In the genomic region with DNA sequence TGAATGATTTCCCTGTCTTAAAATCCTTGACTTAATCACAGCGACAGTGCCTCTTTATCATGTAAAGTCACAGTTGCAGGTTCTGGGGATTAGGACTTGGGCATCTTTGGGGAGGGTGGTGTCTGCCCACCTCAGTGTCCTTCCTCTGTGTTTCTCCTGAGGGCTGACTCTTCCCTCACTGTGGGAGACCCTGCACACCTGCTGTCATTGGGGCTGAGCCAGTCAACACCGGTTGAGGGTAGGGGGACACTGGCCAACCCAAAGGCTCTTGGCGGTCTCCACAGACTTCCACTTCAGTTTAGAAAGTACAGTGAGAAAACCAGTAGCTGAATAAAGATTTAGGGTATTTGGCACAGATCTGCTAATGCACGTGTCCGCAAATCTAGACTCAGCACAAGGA, we compare ENCODE assay signal across 34 cellular contexts. TPM values are rescaled to one million over a fixed set of nuclear protein-coding genes. Genes with fewer than 3 reads are reported as not detected.
"Had no signal": no experiment of that assay in that cellular context is flagged by ENCODE, and none has a peak within 500 bp of the region (broad histone marks: within the 10 kb centered on the region; RNA-seq: fewer than 3 reads in every experiment).

No MANE protein-coding gene starts in this region.

- H3K4me1 Mint-ChIP-seq: activated B cell treated with CpG ODN at 0.5 μM for 24 hours; activated CD4-positive, alpha-beta T cell treated with anti-CD3 and anti-CD28 coated beads, Interleukin-2, amount 10 ng/mL, durations not matched to agents 24 days and 14 days; activated CD8-positive, alpha-beta memory T cell treated with anti-CD3 and anti-CD28 coated beads, Interleukin-2, amount 10 ng/mL, durations not matched to agents 7 days and 5 days; activated naive CD8-positive, alpha-beta T cell treated with anti-CD3 and anti-CD28 coated beads for 36 hours had no signal

- ATAC-seq: activated CD8-positive, alpha-beta memory T cell treated with anti-CD3 and anti-CD28 coated beads, Interleukin-2, amount 10 ng/mL, durations not matched to agents 7 days and 5 days; activated CD8-positive, alpha-beta T cell treated with anti-CD3 and anti-CD28 coated beads for 36 hours; activated naive CD4-positive, alpha-beta T cell treated with anti-CD3 and anti-CD28 coated beads, Interleukin-2, amount 50 U/mL, for 72 hours; body of pancreas had no signal

- H3K27ac Mint-ChIP-seq: activated B cell treated with CpG ODN at 0.5 μM for 24 hours; activated CD4-positive, alpha-beta memory T cell treated with anti-CD3 and anti-CD28 coated beads for 36 hours; activated CD8-positive, alpha-beta memory T cell treated with anti-CD3 and anti-CD28 coated beads, Interleukin-2, amount 10 ng/mL, durations not matched to agents 7 days and 5 days; activated CD8-positive, alpha-beta T cell treated with anti-CD3 and anti-CD28 coated beads for 36 hours; activated naive CD4-positive, alpha-beta T cell treated with anti-CD3 and anti-CD28 coated beads for 36 hours; activated naive CD8-positive, alpha-beta T cell treated with anti-CD3 and anti-CD28 coated beads for 36 hours; activated T-cell treated with anti-CD3 and anti-CD28 coated beads, Interleukin-2, amount 50 U/mL, for 24 hours; activated T-helper 2 cell treated with anti-CD3 and anti-CD28 coated beads, Interferon-gamma antibody, Interleukin-2, Interleukin-4, amounts not matched to agents 10 μg/mL and 5 μg/mL and 100 μg/mL, durations not matched to agents 14 hours and 24 hours and 36 hours; T-helper 1 cell treated with Interleukin-12 subunit alpha and Interleukin-12 subunit beta and Interleukin-4 antibody, amounts not matched to agents 30 μg/mL and 1 μg/mL, for 36 hours; T-helper 2 cell treated with Interferon-gamma antibody and Interleukin-4, amounts not matched to agents 5 μg/mL and 100 μg/mL, for 36 hours had no signal

- H3K4me1 ChIP-seq: adrenal gland, breast epithelium had no signal

- H3K4me3 Mint-ChIP-seq: activated B cell treated with CpG ODN at 0.5 μM for 24 hours; activated CD4-positive, alpha-beta memory T cell treated with anti-CD3 and anti-CD28 coated beads for 36 hours; activated CD4-positive, alpha-beta T cell treated with anti-CD3 and anti-CD28 coated beads, Interleukin-2, amount 10 ng/mL, durations not matched to agents 24 days and 14 days; activated CD8-positive, alpha-beta memory T cell treated with anti-CD3 and anti-CD28 coated beads, Interleukin-2, amount 10 ng/mL, durations not matched to agents 7 days and 5 days; activated CD8-positive, alpha-beta T cell treated with anti-CD3 and anti-CD28 coated beads for 36 hours; activated naive CD4-positive, alpha-beta T cell treated with anti-CD3 and anti-CD28 coated beads for 36 hours; activated naive CD8-positive, alpha-beta T cell treated with anti-CD3 and anti-CD28 coated beads for 36 hours; activated T-cell treated with anti-CD3 and anti-CD28 coated beads, Interleukin-2, amount 50 U/mL, for 24 hours; T-helper 1 cell treated with Interleukin-12 subunit alpha and Interleukin-12 subunit beta and Interleukin-4 antibody, amounts not matched to agents 30 μg/mL and 1 μg/mL, for 36 hours; T-helper 2 cell treated with Interferon-gamma antibody and Interleukin-4, amounts not matched to agents 5 μg/mL and 100 μg/mL, for 36 hours had no signal

- H3K4me3 ChIP-seq: adrenal gland, body of pancreas, breast epithelium had no signal

- H3K27me3 Mint-ChIP-seq: activated CD4-positive, alpha-beta T cell treated with anti-CD3 and anti-CD28 coated beads, Interleukin-2, amount 10 ng/mL, durations not matched to agents 24 days and 14 days; activated CD8-positive, alpha-beta memory T cell treated with anti-CD3 and anti-CD28 coated beads, Interleukin-2, amount 10 ng/mL, durations not matched to agents 7 days and 5 days; activated CD8-positive, alpha-beta T cell treated with anti-CD3 and anti-CD28 coated beads for 36 hours had no signal

- H3K36me3 ChIP-seq: adrenal gland, brain microvascular endothelial cell, breast epithelium had no signal

- H3K27me3 ChIP-seq: adrenal gland, body of pancreas, brain microvascular endothelial cell, breast epithelium had no signal

- H3K9me3 ChIP-seq: adrenal gland, body of pancreas, breast epithelium had no signal

- H3K36me3 Mint-ChIP-seq: activated CD4-positive, alpha-beta memory T cell treated with anti-CD3 and anti-CD28 coated beads for 36 hours; activated CD8-positive, alpha-beta memory T cell treated with anti-CD3 and anti-CD28 coated beads, Interleukin-2, amount 10 ng/mL, durations not matched to agents 7 days and 5 days; activated naive CD4-positive, alpha-beta T cell treated with anti-CD3 and anti-CD28 coated beads, Interleukin-2, amount 50 U/mL, for 72 hours; activated naive CD8-positive, alpha-beta T cell treated with anti-CD3 and anti-CD28 coated beads for 36 hours had no signal

- H3K9me3 Mint-ChIP-seq: activated B cell treated with CpG ODN at 0.5 μM for 24 hours; activated CD4-positive, alpha-beta memory T cell treated with anti-CD3 and anti-CD28 coated beads for 36 hours; activated CD4-positive, alpha-beta T cell treated with anti-CD3 and anti-CD28 coated beads, Interleukin-2, amount 10 ng/mL, durations not matched to agents 24 days and 14 days; activated CD8-positive, alpha-beta T cell treated with anti-CD3 and anti-CD28 coated beads for 36 hours; activated naive CD4-positive, alpha-beta T cell treated with anti-CD3 and anti-CD28 coated beads for 36 hours; activated naive CD4-positive, alpha-beta T cell treated with anti-CD3 and anti-CD28 coated beads, Interleukin-2, amount 50 U/mL, for 72 hours; activated naive CD8-positive, alpha-beta T cell treated with anti-CD3 and anti-CD28 coated beads for 36 hours; activated T-cell treated with anti-CD3 and anti-CD28 coated beads, Interleukin-2, amount 50 U/mL, for 24 hours; activated T-helper 2 cell treated with anti-CD3 and anti-CD28 coated beads, Interferon-gamma antibody, Interleukin-2, Interleukin-4, amounts not matched to agents 10 μg/mL and 5 μg/mL and 100 μg/mL, durations not matched to agents 14 hours and 24 hours and 36 hours; T-helper 1 cell treated with Interleukin-12 subunit alpha and Interleukin-12 subunit beta and Interleukin-4 antibody, amounts not matched to agents 30 μg/mL and 1 μg/mL, for 36 hours; T-helper 2 cell treated with Interferon-gamma antibody and Interleukin-4, amounts not matched to agents 5 μg/mL and 100 μg/mL, for 36 hours had no signal

- DNase-seq: activated B cell treated with CpG ODN at 0.5 μM for 24 hours; activated CD4-positive, alpha-beta memory T cell treated with anti-CD3 and anti-CD28 coated beads for 36 hours; activated CD4-positive, alpha-beta T cell treated with anti-CD3 and anti-CD28 coated beads for 4 hours; activated CD4-positive, alpha-beta T cell treated with anti-CD3 and anti-CD28 coated beads, Interleukin-2, amount 10 ng/mL, durations not matched to agents 24 days and 14 days; activated CD4-positive, alpha-beta T cell treated with anti-CD3 and anti-CD28 coated beads, Interleukin-2, amount 50 U/mL, for 1 hour; activated CD4-positive, alpha-beta T cell treated with anti-CD3 and anti-CD28 coated beads, Interleukin-2, amount 50 U/mL, for 4 hours; activated CD4-positive, CD25-positive, alpha-beta regulatory T cell treated with anti-CD3 and anti-CD28 coated beads, Interleukin-2, amount 50 U/mL, for 72 hours; activated CD8-positive, alpha-beta memory T cell treated with anti-CD3 and anti-CD28 coated beads for 24 hours; activated CD8-positive, alpha-beta memory T cell treated with anti-CD3 and anti-CD28 coated beads, Interleukin-2, amount 10 ng/mL, durations not matched to agents 7 days and 5 days; activated CD8-positive, alpha-beta memory T cell treated with anti-CD3 and anti-CD28 coated beads, Interleukin-2, amount 50 U/mL, for 48 hours; activated CD8-positive, alpha-beta T cell treated with anti-CD3 and anti-CD28 coated beads for 36 hours; activated effector memory CD4-positive, alpha-beta T cell treated with Interleukin-2 at 50 U/mL for 16 hours; activated gamma-delta T cell treated with Interleukin-2 at 50 U/mL for 16 hours; activated naive CD4-positive, alpha-beta T cell; activated naive CD4-positive, alpha-beta T cell treated with anti-CD3 and anti-CD28 coated beads for 36 hours; activated naive CD4-positive, alpha-beta T cell treated with anti-CD3 and anti-CD28 coated beads, Interleukin-2, amount 50 U/mL, for 16 hours; activated naive CD8-positive, alpha-beta T cell treated with anti-CD3 and anti-CD28 coated beads for 36 hours; activated T-cell treated with anti-CD3 and anti-CD28 coated beads, Interleukin-2, amount 50 U/mL, for 24 hours; activated T-cell treated with anti-CD3 and anti-CD28 coated beads, Interleukin-2, amount 50 U/mL, for 48 hours; adrenal gland; amniotic stem cell; body of pancreas; brain microvascular endothelial cell; central memory CD4-positive, alpha-beta T cell; SW 1271; T-helper 1 cell; T-helper 2 cell; T-helper 9 cell had no signal

- H3K27ac ChIP-seq: adrenal gland, body of pancreas, brain microvascular endothelial cell, breast epithelium, VCaP had no signal

RNA-seq across cellular contexts. Expression of a gene that starts 36.9 kb away (rescaled TPM):
- total RNA-seq: activated B cell treated with CpG ODN at 0.5 μM for 24 hours had no signal
